ENCODE assay signal across 8 cellular contexts in the genomic region with DNA sequence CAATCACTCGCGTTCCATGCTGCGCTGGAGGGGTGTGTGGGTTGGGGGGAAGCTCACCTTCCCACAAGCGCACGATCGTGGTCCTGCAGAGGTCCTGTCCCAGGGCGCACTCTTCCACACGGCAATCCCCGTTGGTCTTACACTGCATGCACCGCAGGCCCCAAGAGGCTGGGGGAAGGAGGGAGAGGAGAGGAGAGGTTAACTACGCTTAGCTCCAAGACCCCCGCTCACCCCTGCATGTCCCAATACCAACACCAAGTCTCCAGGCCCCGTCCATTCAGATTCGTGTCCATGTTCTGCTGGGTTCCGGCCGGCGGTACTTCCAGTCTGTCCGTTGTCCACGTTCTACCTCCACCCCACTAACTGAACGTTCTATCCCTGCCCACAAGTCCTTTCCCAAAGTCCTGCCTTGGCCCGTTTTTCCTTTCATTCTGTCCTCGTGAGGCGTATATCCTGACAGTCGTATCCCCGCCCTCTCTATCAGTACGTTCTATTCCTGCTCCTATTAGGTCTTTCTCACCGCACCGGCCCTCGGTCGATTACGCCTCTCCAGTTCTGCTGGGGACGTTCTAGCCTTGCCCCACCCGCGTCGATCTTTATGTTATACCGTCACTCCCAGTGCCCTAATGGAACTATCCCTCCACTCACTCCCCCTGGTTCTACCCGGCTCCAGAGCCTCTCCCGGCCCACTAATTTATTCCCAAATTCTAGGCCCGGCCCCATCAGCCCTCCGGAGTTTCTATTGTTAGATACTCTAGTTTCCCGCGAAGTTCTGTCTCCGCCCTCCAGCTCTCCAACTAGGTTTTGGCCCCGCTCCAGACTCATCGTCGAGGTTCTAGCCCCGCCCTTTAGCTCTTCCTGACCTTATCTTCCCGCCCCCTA. TPM values are rescaled to one million over a fixed set of nuclear protein-coding genes. Genes with fewer than 3 reads are reported as not detected.
DNase-seq lines count a peak whose midpoint lies in the region; TF ChIP-seq lines count a peak whose summit lies in the region.

No MANE protein-coding gene starts in this region.

- H3K27ac ChIP-seq in HUES6 (ENCODE audit: low read depth, low read length) (peak overlapping the region; percentile 10; the same call in 1 of the 2 replicates), adrenal gland (peak overlapping the region in 2 of 5 donors; percentile 8 to 42), iPS-20b (ENCODE audit: low read length) (no peak overlapping the region), spleen (peak overlapping the region in 6 of 8 donors; percentile 16 to 97 (median 94))

- H3K9ac ChIP-seq in HUES6 (ENCODE audit: low read length) (peak overlapping the region; percentile 78), iPS-20b (ENCODE audit: low read depth, low read length) (peak overlapping the region; percentile 82)

- H3K36me3 ChIP-seq in HUES6 (ENCODE audit: control insufficient read depth, insufficient read depth, low read length) (peaks cover 15% of the 10 kb centered on the region), adrenal gland (replicated peaks in 1 of 2) (no peaks in the 10 kb centered on the region), iPS-20b (ENCODE audit: insufficient read depth, low read depth, low read length) (peaks cover 12% of the 10 kb centered on the region; the same call in 1 of the 2 replicates), spleen (peaks cover 0 to 49% (median 9%) of the 10 kb centered on the region in 6 donors)

- no peaks in the 10 kb centered on the region for H3K9me3 ChIP-seq in HUES6 (ENCODE audit: control insufficient read depth, insufficient read depth, low read depth, low read length)
- no peaks in the 10 kb centered on the region for H3K9me3 ChIP-seq in adrenal gland (replicated peaks in 1 of 3)
- H3K9me3 ChIP-seq in iPS-20b (ENCODE audit: insufficient read depth, low read depth, low read length): no peaks in the 10 kb centered on the region
- no peaks in the 10 kb centered on the region for H3K9me3 ChIP-seq in spleen

- intact Hi-C loops in adrenal gland (cut with DNase I) (no loop called here), spleen (cut with DNase I; ENCODE audit: low total_unique reads) (no loop called here)

- DNase-seq in AG10803 (ENCODE audit: low read depth) (peak; percentile 10), adrenal gland (peak in 6 of 7 donors; percentile 31 to 61 (median 50)), spleen (peak; percentile 85), cerebellar nuclear complex (lab: John Stamatoyannopoulos, UW) (no peak), cerebellar cortex (ENCODE audit: low spot score) (no peak)
- DNase-seq in activated effector memory CD4-positive, alpha-beta T cell treated with anti-CD3 and anti-CD28 coated beads, Interleukin-2, amount 50 U/mL, for 16 hours: no peak

- 29 to 42% (median 33%) methylated on average over 47 to 48 of the region's 48 CpGs for WGBS in adrenal gland, 4 donors
- WGBS in spleen, 5 donors: 41 to 53% (median 42%) methylated on average over 46 to 48 of the region's 48 CpGs

- H3K27me3 ChIP-seq in HUES6 (ENCODE audit: control insufficient read depth, insufficient read depth, low read length) (peaks cover 22% of the 10 kb centered on the region), adrenal gland (no peaks in the 10 kb centered on the region), iPS-20b (ENCODE audit: insufficient read depth, low read length) (peaks cover 24% of the 10 kb centered on the region), spleen (replicated peaks in 1 of 7) (peaks cover 0 to 8% (median 0%) of the 10 kb centered on the region in 7 donors)

- peak overlapping the region; percentile 59 for H3K4me3 ChIP-seq in AG10803 (ENCODE audit: low read length)
- peak overlapping the region; percentile 73 for H3K4me3 ChIP-seq in HUES6 (ENCODE audit: low read depth, low read length)
- H3K4me3 ChIP-seq in adrenal gland: peak overlapping the region in 1 of 4 donors; percentile 49
- H3K4me3 ChIP-seq in iPS-20b (ENCODE audit: low read length): peak overlapping the region; percentile 69
- peak overlapping the region in 7 of 8 donors; percentile 15 to 77 (median 48) for H3K4me3 ChIP-seq in spleen

- TF ChIP-seq CTCF in AG10803 (conservative IDR thresholded peaks at IDR 0.05; ENCODE audit: low read length) (no peak), adrenal gland (IDR thresholded peaks at IDR 0.05) (no peak), spleen (IDR thresholded peaks at IDR 0.05 in 8 of 11, conservative IDR thresholded peaks at IDR 0.05 in 3 of 11) (no peak)

- peaks cover 23% of the 10 kb centered on the region for H3K4me1 ChIP-seq in HUES6 (ENCODE audit: control insufficient read depth, insufficient read depth, low read length)
- H3K4me1 ChIP-seq in adrenal gland (replicated peaks in 1 of 2): peaks cover 5 to 16% of the 10 kb centered on the region in 2 donors
- peaks cover 9% of the 10 kb centered on the region; the same call in 1 of the 2 replicates for H3K4me1 ChIP-seq in iPS-20b (ENCODE audit: insufficient read depth, low read length)
- H3K4me1 ChIP-seq in spleen: peaks cover 3 to 90% (median 47%) of the 10 kb centered on the region in 6 donors

- TF ChIP-seq POLR2A in adrenal gland (IDR thresholded peaks at IDR 0.05) (no peak), spleen (IDR thresholded peaks at IDR 0.05) (no peak)

RNA-seq across cellular contexts. Expression of gene PLAUR, which starts 2.2 kb away (rescaled TPM):
- 10 to 100 TPM in 6 of 8 donors, 1 to 10 TPM in 2; 6.6 to 25.9 (median 15.4) TPM for total RNA-seq in adrenal gland
- 10 to 100 TPM in 2 of 3 donors, 1 to 10 TPM in 1; 6.3 to 16.3 (median 14.5) TPM for polyA plus RNA-seq in adrenal gland
- 10 to 100 TPM; 20.3 to 86.4 (median 41.7) TPM for total RNA-seq in spleen
- 10 to 100 TPM in 1 of 3 donors, 1 to 10 TPM in 2; 7.3 to 12.0 (median 8.7) TPM for polyA plus RNA-seq in spleen

RNA-seq across cellular contexts. Expression of gene CADM4, which starts 28.1 kb away (rescaled TPM):
- total RNA-seq in adrenal gland (10 to 100 TPM; 16.6 to 53.9 (median 40.8) TPM), spleen (1 to 10 TPM; 1.8 to 3.5 (median 2.0) TPM)
- polyA plus RNA-seq in adrenal gland (10 to 100 TPM; 21.7 to 92.7 (median 41.4) TPM), spleen (1 to 10 TPM in 2 of 3 donors, under 1 TPM in 1; 0.89 to 4.7 (median 2.2) TPM)

RNA-seq across cellular contexts. Expression of gene IRGC, which starts 48.1 kb away (rescaled TPM):
- total RNA-seq in adrenal gland (not detected), spleen (not detected)
- polyA plus RNA-seq in adrenal gland (not detected), spleen (not detected)

RNA-seq across cellular contexts. Expression of gene ZNF428, which starts 48.3 kb away (rescaled TPM):
- total RNA-seq in adrenal gland (10 to 100 TPM; 34.9 to 71.2 (median 54.9) TPM), spleen (10 to 100 TPM; 19.9 to 29.4 (median 26.2) TPM)
- polyA plus RNA-seq in adrenal gland (100 to 1,000 TPM in 2 of 3 donors, 10 to 100 TPM in 1; 10.3 to 214 (median 148) TPM), spleen (10 to 100 TPM; 36.0 to 54.7 (median 51.9) TPM)

RNA-seq across cellular contexts. Expression of gene SRRM5, which starts 55.9 kb away (rescaled TPM):
- under 1 TPM in 5 of 8 donors, not detected in 3; 0.15 to 0.43 (median 0.18) TPM for total RNA-seq in adrenal gland
- polyA plus RNA-seq in adrenal gland: 1 to 10 TPM in 2 of 3 donors, under 1 TPM in 1; 0.53 to 4.7 (median 1.2) TPM
- under 1 TPM; 0.32 to 0.94 (median 0.40) TPM for total RNA-seq in spleen
- polyA plus RNA-seq in spleen: under 1 TPM; 0.26 to 0.54 (median 0.52) TPM

Comparison
In these comparisons a context has a peak if more than half of its experiments do, and no peak if none do; other contexts are left out.
1. DNase-seq: peak in AG10803 (single experiment), adrenal gland (6 of 7) and spleen (single experiment); none in activated effector memory CD4-positive, alpha-beta T cell treated with anti-CD3 and anti-CD28 coated beads, Interleukin-2, amount 50 U/mL, for 16 hours (single experiment), cerebellar nuclear complex (0 of 2) and cerebellar cortex (single experiment).